Comparison of ENCODE assay signal across 5 cellular contexts in genomic region chr1:148967580-148967979, GRCh38.
DNase-seq lines count a peak whose midpoint lies in the region; ATAC-seq and TF ChIP-seq lines count a peak whose summit lies in the region.
"Not testable (repeated sequence)": the region's sequence is repeated elsewhere in the genome, so short reads cannot be mapped to it uniquely, and the experiment has no call there.

No MANE protein-coding gene starts in this region.

- peak overlapping the region; percentile 43 for H3K27ac ChIP-seq in cardiac muscle cell
- not testable (repeated sequence) for H3K27ac ChIP-seq in heart right ventricle, psoas muscle

- no CpG with 5 or more reads among the region's 2 CpGs for WGBS in heart right ventricle, 2 donors
- WGBS in psoas muscle, 3 donors, result no CpG with 5 or more reads among the region's 2 CpGs

- H3K36me3 ChIP-seq in cardiac muscle cell, result not testable (repeated sequence)
- H3K36me3 ChIP-seq in heart right ventricle, result peaks cover 0 to 39% (median 3%) of the 10 kb centered on the region in 9 donors
- H3K36me3 ChIP-seq in psoas muscle (ENCODE audit: insufficient read depth in 1 of 2, low read depth in 1 of 2), result peaks cover 0 to 54% of the 10 kb centered on the region in 2 donors

- peak; percentile 46 for ATAC-seq in Right ventricle myocardium inferior
- peak in 6 of 8 donors; percentile 31 to 58 (median 42) for ATAC-seq in heart right ventricle
- ATAC-seq in psoas muscle, result peak; percentile 16 to 39 (median 26)

- not testable (repeated sequence) for H3K4me3 ChIP-seq in cardiac muscle cell, heart right ventricle, psoas muscle

- not testable (repeated sequence) for H3K9me3 ChIP-seq in cardiac muscle cell (ENCODE audit: low read depth); heart right ventricle; psoas muscle

- peak; percentile 51 for DNase-seq in MV-4-11 (lab: John Stamatoyannopoulos, UW)
- DNase-seq in Right ventricle myocardium inferior (ENCODE audit: missing footprints); cardiac muscle cell (ENCODE audit: low read depth in 1 of 2, low spot score in 1 of 2); heart right ventricle; psoas muscle: not testable (repeated sequence)

- intact Hi-C loops in Right ventricle myocardium inferior (cut with DNase I); heart right ventricle (cut with DNase I); psoas muscle (cut with DNase I): not testable (repeated sequence)

- TF ChIP-seq CTCF in cardiac muscle cell (IDR thresholded peaks at IDR 0.05; ENCODE audit: low read depth, low read length); heart right ventricle (IDR thresholded peaks at IDR 0.05); psoas muscle (IDR thresholded peaks at IDR 0.05): not testable (repeated sequence)

- H3K4me1 ChIP-seq in cardiac muscle cell (ENCODE audit: low read depth); heart right ventricle; psoas muscle: not testable (repeated sequence)

- H3K27me3 ChIP-seq in cardiac muscle cell; heart right ventricle; psoas muscle (ENCODE audit: insufficient read depth in 3 of 3, low read length in 2 of 3): not testable (repeated sequence)
